In the genomic region with DNA sequence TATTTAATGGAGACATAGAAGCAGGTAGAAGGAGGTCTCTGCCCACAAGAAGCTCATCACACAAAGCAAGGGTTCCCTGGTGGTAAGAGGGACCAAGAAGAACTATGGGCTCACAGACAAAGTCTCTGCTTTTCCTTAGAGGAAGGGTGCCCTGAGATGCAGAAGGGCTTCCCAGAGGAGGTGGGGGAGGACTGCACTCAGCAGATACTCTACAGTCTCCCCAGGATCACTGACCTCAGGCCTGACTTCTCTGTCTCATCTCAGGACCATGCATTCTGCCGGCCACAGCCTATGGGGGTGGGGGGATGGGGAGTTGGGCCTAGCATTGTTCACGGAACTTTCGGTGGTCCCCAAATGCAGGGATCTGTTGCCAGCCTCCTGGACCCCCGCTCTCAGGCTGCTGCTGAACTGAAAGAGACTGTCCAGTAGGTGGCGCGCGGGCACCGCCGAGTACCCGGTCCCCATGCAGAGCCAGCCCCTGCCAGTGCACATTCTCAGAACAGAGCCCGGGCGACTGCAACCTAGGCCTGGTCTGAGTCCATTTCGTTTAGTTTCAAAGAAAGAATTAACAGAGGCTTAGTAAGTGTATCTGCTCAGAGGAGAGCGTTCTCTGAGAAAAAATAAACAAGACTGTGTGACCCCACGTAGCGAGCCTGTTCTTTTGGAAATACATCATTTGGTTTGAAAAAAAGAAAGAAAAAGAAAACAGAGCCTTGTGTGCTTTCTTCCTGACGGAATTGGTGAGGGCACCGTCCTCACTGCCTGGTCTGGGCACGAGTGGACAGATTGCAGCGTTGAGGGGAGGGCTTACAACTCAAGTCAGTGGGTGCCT, we compare ENCODE assay signal across 8 cellular contexts.
DNase-seq lines count a peak whose midpoint lies in the region; ATAC-seq, FAIRE-seq and TF ChIP-seq lines count a peak whose summit lies in the region.

No MANE protein-coding gene starts in this region.

- POLR2A ChIA-PET in A549 (lab: Yijun Ruan, JAX) = no interaction called here

- TF ChIP-seq RAD21 in A549 (conservative IDR thresholded peaks at IDR 0.05 in 1 of 2, IDR thresholded peaks at IDR 0.05 in 1 of 2) = peak; percentile 81 to 86

- in situ Hi-C loops in GM13976 (cut with MboI; ENCODE audit: low sequenced_read_pairs, unreplicated experiment) = loop anchor here (25.0 kb wide), 1 partner anchor 1409 kb away; no protein-coding TSS in a partner anchor

- FAIRE-seq in A549 (lab: Jason Lieb, UNC) = no peak

- peak; percentile 65 for TF ChIP-seq CTCF in A549 (IDR thresholded peaks at IDR 0.05)
- peak; percentile 85 for TF ChIP-seq CTCF in GM13976 (IDR thresholded peaks at IDR 0.05; ENCODE audit: borderline replicate concordance, control extremely low read depth, extremely low read depth, insufficient read depth, missing control alignments)
- TF ChIP-seq CTCF in foreskin fibroblast (IDR thresholded peaks at IDR 0.05; ENCODE audit: low read depth, low read length) = peak; percentile 75

- H3K27ac ChIP-seq in A549 = no peak overlapping the region

- no peak overlapping the region for H3K4me3 ChIP-seq in A549
- H3K4me3 ChIP-seq in foreskin fibroblast (ENCODE audit: low read depth in 1 of 2, low read length in 2 of 2) = no peak overlapping the region

- H3K9me3 ChIP-seq in A549 = no peaks in the 10 kb centered on the region

- H3K4me1 ChIP-seq in A549 = no peaks in the 10 kb centered on the region

- CTCF ChIA-PET in A549 (lab: Yijun Ruan, JAX) = interaction anchor here (0.6 to 3.0 kb wide), 17 partner anchors 9 to 1603 kb away, joined by 3 to 10 read pairs (median 4); a partner anchor contains a TSS

- no peak overlapping the region for H3K4me2 ChIP-seq in A549

- 15% methylated on average over 16 of the region's 20 CpGs for WGBS in A549 (ENCODE audit: missing lambda C conversion rate)

- no peak for TF ChIP-seq POLR2A in A549 (IDR thresholded peaks at IDR 0.05; ENCODE audit: low read length)

- ATAC-seq in A549 (peak; percentile 91 to 98), HG03280 (IDR thresholded peaks at IDR 0.05; ENCODE audit: unreplicated experiment) (peak; percentile 83)

- TF ChIP-seq EP300 in A549 (IDR thresholded peaks at IDR 0.05) = no peak

- DNase-seq in A549 (ENCODE audit: low read depth in 1 of 2, low spot score in 1 of 2) = peak; percentile 25 to 70
- DNase-seq in GM13976 (ENCODE audit: low spot score) = peak; percentile 76
- peak; percentile 66 for DNase-seq in NCI-H69 (lab: John Stamatoyannopoulos, UW)
- DNase-seq in activated T-cell treated with anti-CD3 and anti-CD28 coated beads for 48 hours (ENCODE audit: low read depth) = peak; percentile 40
- DNase-seq in foreskin fibroblast = peak; percentile 69 to 89
- peak; percentile 68 for DNase-seq in occipital lobe (lab: John Stamatoyannopoulos, UW)
- peak; percentile 84 for DNase-seq in ureter (ENCODE audit: low spot score)

TF ChIP-seq in A549, 52 proteins besides CTCF, POLR2A, EP300 and RAD21:
- no peak for TF ChIP-seq NFE2L2 (conservative IDR thresholded peaks at IDR 0.05; ENCODE audit: low read length)
- TF ChIP-seq SMC3 (IDR thresholded peaks at IDR 0.05) = peak; percentile 67
- TF ChIP-seq FOSB (CRISPR knock-in tag; IDR thresholded peaks at IDR 0.05) = no peak
- no peak for TF ChIP-seq ZFP36 (IDR thresholded peaks at IDR 0.05; ENCODE audit: borderline replicate concordance, partially characterized antibody)
- no peak for TF ChIP-seq ESRRA (IDR thresholded peaks at IDR 0.05; ENCODE audit: borderline replicate concordance, low read length)
